ENCODE assay signal across 4 cellular contexts in genomic region chr7:82432743-82433142, GRCh38. TPM values are rescaled to one million over a fixed set of nuclear protein-coding genes. Genes with fewer than 3 reads are reported as not detected.
"Had no signal": no experiment of that assay in that cellular context is flagged by ENCODE, and none has a peak within 500 bp of the region (broad histone marks: within the 10 kb centered on the region; RNA-seq: fewer than 3 reads in every experiment).

No MANE protein-coding gene starts in this region.

RNA-seq across cellular contexts. Expression of gene CACNA2D1, which starts 10.8 kb away (rescaled TPM):
- total RNA-seq: HepG2, HT-29 had no signal
- polyA plus RNA-seq: HepG2, IgD-negative memory B cell, K562 had no signal
